In genomic region chr11:32002311-32002710, GRCh38 we compare ENCODE assay signal across 36 cellular contexts.
"Had no signal": no experiment of that assay in that cellular context is flagged by ENCODE, and none has a peak within 500 bp of the region (broad histone marks: within the 10 kb centered on the region; RNA-seq: fewer than 3 reads in every experiment).

No MANE protein-coding gene starts in this region.

- H3K9me3 Mint-ChIP-seq: activated CD4-positive, alpha-beta memory T cell treated with anti-CD3 and anti-CD28 coated beads for 36 hours; activated naive CD8-positive, alpha-beta T cell treated with anti-CD3 and anti-CD28 coated beads for 36 hours; central memory CD8-positive, alpha-beta T cell; T-helper 1 cell treated with Interleukin-12 subunit alpha and Interleukin-12 subunit beta and Interleukin-4 antibody, amounts not matched to agents 30 μg/mL and 1 μg/mL, for 36 hours; T-helper 2 cell treated with Interferon-gamma antibody and Interleukin-4, amounts not matched to agents 5 μg/mL and 100 μg/mL, for 36 hours; WTC11 had no signal

- H3K36me3 Mint-ChIP-seq: activated CD4-positive, alpha-beta memory T cell treated with anti-CD3 and anti-CD28 coated beads for 36 hours; activated naive CD8-positive, alpha-beta T cell treated with anti-CD3 and anti-CD28 coated beads for 36 hours; WTC11 had no signal

- DNase-seq: activated CD4-positive, alpha-beta memory T cell treated with anti-CD3 and anti-CD28 coated beads for 36 hours; activated CD4-positive, alpha-beta T cell treated with anti-CD3 and anti-CD28 coated beads for 4 hours; activated CD4-positive, alpha-beta T cell treated with anti-CD3 and anti-CD28 coated beads, Interleukin-2, amount 50 U/mL, for 1 hour; activated CD4-positive, CD25-positive, alpha-beta regulatory T cell treated with anti-CD3 and anti-CD28 coated beads, Interleukin-2, amount 50 U/mL, for 72 hours; activated CD8-positive, alpha-beta memory T cell treated with anti-CD3 and anti-CD28 coated beads, Interleukin-2, amount 50 U/mL, for 48 hours; activated effector memory CD4-positive, alpha-beta T cell treated with Interleukin-2 at 50 U/mL for 16 hours; activated naive CD4-positive, alpha-beta T cell treated with anti-CD3 and anti-CD28 coated beads, Interleukin-2, amount 50 U/mL, for 16 hours; activated naive CD8-positive, alpha-beta T cell treated with anti-CD3 and anti-CD28 coated beads for 36 hours; activated T-cell treated with anti-CD3 and anti-CD28 coated beads, Interleukin-2, amount 50 U/mL, for 48 hours; amniotic stem cell; MG63; MV-4-11; NCI-H1092; NCI-H1417; NCI-H146; NCI-H187; NCI-H2029 treated with DMSO at 0.1 percent for 48 hours; NCI-H2107; NCI-H2171; NCI-H510A; NCI-H526; NCI-H748 treated with DMSO at 0.1 percent for 48 hours; NK-92 treated with Interleukin-12 subunit alpha and Interleukin-12 subunit beta, amount 100 ng/mL, for 24 hours; PC-3; Peyer's patch; RPMI8226; SHP77 treated with DMSO at 0.1 percent for 48 hours; SK-N-SH had no signal

- FAIRE-seq: TTC549 had no signal

- H3K27ac Mint-ChIP-seq: activated CD4-positive, alpha-beta memory T cell treated with anti-CD3 and anti-CD28 coated beads for 36 hours; activated naive CD8-positive, alpha-beta T cell treated with anti-CD3 and anti-CD28 coated beads for 36 hours; T-helper 1 cell treated with Interleukin-12 subunit alpha and Interleukin-12 subunit beta and Interleukin-4 antibody, amounts not matched to agents 30 μg/mL and 1 μg/mL, for 36 hours; T-helper 2 cell treated with Interferon-gamma antibody and Interleukin-4, amounts not matched to agents 5 μg/mL and 100 μg/mL, for 36 hours; WTC11 had no signal

- H3K27ac ChIP-seq: ascending aorta, cardiac muscle cell, Peyer's patch, SJSA1 had no signal

- H3K9me3 ChIP-seq: ascending aorta, MG63, Peyer's patch, SJSA1, SK-N-SH had no signal

- H3K27me3 ChIP-seq: ascending aorta, MG63, Peyer's patch had no signal

- H3K4me2 ChIP-seq: SK-N-SH had no signal

- H3K36me3 ChIP-seq: ascending aorta, cardiac muscle cell, MG63, Peyer's patch, SJSA1 had no signal

- H3K9me2 ChIP-seq: SK-N-SH had no signal

- H3K4me3 ChIP-seq: ascending aorta, cardiac muscle cell, MG63, Peyer's patch, SJSA1 had no signal

- ATAC-seq: PC-3, WTC11 had no signal

- H3K4me1 ChIP-seq: ascending aorta, Peyer's patch, SJSA1 had no signal

- H3K4me3 Mint-ChIP-seq: activated CD4-positive, alpha-beta memory T cell treated with anti-CD3 and anti-CD28 coated beads for 36 hours; activated naive CD8-positive, alpha-beta T cell treated with anti-CD3 and anti-CD28 coated beads for 36 hours; central memory CD8-positive, alpha-beta T cell; T-helper 1 cell treated with Interleukin-12 subunit alpha and Interleukin-12 subunit beta and Interleukin-4 antibody, amounts not matched to agents 30 μg/mL and 1 μg/mL, for 36 hours; T-helper 2 cell treated with Interferon-gamma antibody and Interleukin-4, amounts not matched to agents 5 μg/mL and 100 μg/mL, for 36 hours; WTC11 had no signal

- H3K9ac ChIP-seq: SK-N-SH had no signal
